In genomic region chr6:105593805-105594231, GRCh38 we compare ENCODE assay signal across 15 cellular contexts.
DNase-seq lines count a peak whose midpoint lies in the region; ATAC-seq and TF ChIP-seq lines count a peak whose summit lies in the region.
"Had no signal": no experiment of that assay in that cellular context is flagged by ENCODE, and none has a peak within 500 bp of the region (broad histone marks: within the 10 kb centered on the region; RNA-seq: fewer than 3 reads in every experiment).

No MANE protein-coding gene starts in this region.

- no peak for ATAC-seq in Panc1
- no peak for ATAC-seq in GM18519 (IDR thresholded peaks at IDR 0.05; ENCODE audit: low FRiP score, unreplicated experiment)
- ATAC-seq in GM21423 (IDR thresholded peaks at IDR 0.05; ENCODE audit: unreplicated experiment): no peak
- ATAC-seq: K562 had no signal

- peak overlapping the region; percentile 92 for H3K27ac ChIP-seq in Panc1 (ENCODE audit: low read length)
- H3K27ac ChIP-seq: thoracic aorta had no signal

- peaks cover 16% of the 10 kb centered on the region for H3K4me1 ChIP-seq in Panc1 (ENCODE audit: control insufficient read depth, insufficient read depth, low read length)

- no peaks in the 10 kb centered on the region for H3K27me3 ChIP-seq in Panc1 (ENCODE audit: control insufficient read depth, insufficient read depth, low read length)

- no peak overlapping the region for H3K4me3 ChIP-seq in Panc1 (ENCODE audit: low read depth in 2 of 2, low read length in 2 of 2)
- H3K4me3 ChIP-seq: K562, thoracic aorta had no signal

- in situ Hi-C loops in G401 (cut with HindIII; ENCODE audit: low sequenced_read_pairs): no loop called here
- in situ Hi-C loops in Panc1 (cut with HindIII; ENCODE audit: low pct_unique_long_range_greater_than_20kb, low sequenced_read_pairs): no loop called here

- CTCF ChIA-PET in Panc1 (lab: Charles Lee): interaction anchor here (0.6 kb wide), 1 partner anchor 12 kb away, joined by 10 read pairs; no protein-coding TSS in a partner anchor

- DNase-seq in G401 (ENCODE audit: low spot score) (peak; percentile 96), Panc1 (ENCODE audit: low read depth, low spot score) (no peak), fibroblast of gingiva (ENCODE audit: low read depth) (peak; percentile 68), renal cortical epithelial cell (ENCODE audit: low read depth) (peak; percentile 46), activated T-cell treated with anti-CD3 and anti-CD28 coated beads for 4 hours (no peak), NCI-H146 treated with DMSO at 0.1 percent for 48 hours (lab: John Stamatoyannopoulos, UW; ENCODE audit: unreplicated experiment) (no peak)
- DNase-seq: activated CD4-positive, alpha-beta T cell treated with anti-CD3 and anti-CD28 coated beads, Interleukin-2, amount 50 U/mL, for 48 hours; activated gamma-delta T cell; CD4-positive, alpha-beta memory T cell; immature natural killer cell; NCI-H2081 had no signal

- no TSS peak for BruUV-seq in Panc1 (replicated peaks; lab: Mats Ljungman, UMichigan)

- H3K9me3 ChIP-seq in Panc1 (ENCODE audit: control insufficient read depth, insufficient read depth, low read depth, low read length): no peaks in the 10 kb centered on the region
- H3K9me3 ChIP-seq: thoracic aorta had no signal

- intact Hi-C loops in Panc1 (cut with micrococcal nuclease; ENCODE audit: unreplicated experiment): no loop called here

- no peak for TF ChIP-seq CTCF in Panc1 (IDR thresholded peaks at IDR 0.05)

- POLR2A ChIA-PET in Panc1 (lab: Charles Lee): no interaction called here

- no peaks in the 10 kb centered on the region for H3K36me3 ChIP-seq in Panc1 (ENCODE audit: control insufficient read depth, insufficient read depth, low read length)
- H3K36me3 ChIP-seq: thoracic aorta had no signal

Comparison
In these comparisons a context has a peak if more than half of its experiments do, and no peak if none do; other contexts are left out.
1. DNase-seq: peak in G401 (single experiment), fibroblast of gingiva (single experiment) and renal cortical epithelial cell (single experiment); none in Panc1 (single experiment), activated T-cell treated with anti-CD3 and anti-CD28 coated beads for 4 hours (single experiment) and NCI-H146 treated with DMSO at 0.1 percent for 48 hours (single experiment).